ENCODE assay signal across 16 cellular contexts in genomic region chr1:190759807-190760206, GRCh38.
DNase-seq lines count a peak whose midpoint lies in the region; ATAC-seq and TF ChIP-seq lines count a peak whose summit lies in the region.
"Had no signal": no experiment of that assay in that cellular context is flagged by ENCODE, and none has a peak within 500 bp of the region (broad histone marks: within the 10 kb centered on the region; RNA-seq: fewer than 3 reads in every experiment).

No MANE protein-coding gene starts in this region.

- no peak overlapping the region for H3K27ac Mint-ChIP-seq in MCF 10A (ENCODE audit: low read depth, unreplicated experiment)
- no peak overlapping the region for H3K27ac Mint-ChIP-seq in CD4-positive, alpha-beta T cell
- H3K27ac Mint-ChIP-seq: stimulated activated effector memory CD8-positive, alpha-beta T cell treated with anti-CD3 and anti-CD28 coated beads, Interleukin-12 subunit alpha, Interleukin-12 subunit beta, amount 100 ng/mL, for 72 hours had no signal

- no peaks in the 10 kb centered on the region for H3K9me3 Mint-ChIP-seq in MCF 10A (ENCODE audit: unreplicated experiment)
- H3K9me3 Mint-ChIP-seq in CD4-positive, alpha-beta T cell = peaks cover 19% of the 10 kb centered on the region

- ATAC-seq in GM18909 (IDR thresholded peaks at IDR 0.05; ENCODE audit: poor library complexity, unreplicated experiment) = peak; percentile 89
- ATAC-seq in HG02678 (IDR thresholded peaks at IDR 0.05; ENCODE audit: unreplicated experiment) = peak; percentile 91
- ATAC-seq in HG03521 (IDR thresholded peaks at IDR 0.05; ENCODE audit: unreplicated experiment) = peak; percentile 93
- no peak for ATAC-seq in CD4-positive, alpha-beta T cell (ENCODE audit: poor library complexity)
- ATAC-seq: stimulated activated effector memory CD8-positive, alpha-beta T cell treated with anti-CD3 and anti-CD28 coated beads, Interleukin-12 subunit alpha, Interleukin-12 subunit beta, amount 100 ng/mL, for 72 hours had no signal

- H3K4me3 Mint-ChIP-seq in MCF 10A (ENCODE audit: unreplicated experiment) = no peak overlapping the region
- H3K4me3 Mint-ChIP-seq in CD4-positive, alpha-beta T cell = no peak overlapping the region
- H3K4me3 Mint-ChIP-seq: stimulated activated effector memory CD8-positive, alpha-beta T cell treated with anti-CD3 and anti-CD28 coated beads, Interleukin-12 subunit alpha, Interleukin-12 subunit beta, amount 100 ng/mL, for 72 hours had no signal

- no peak for TF ChIP-seq CTCF in MCF 10A (IDR thresholded peaks at IDR 0.05; ENCODE audit: unreplicated experiment)
- TF ChIP-seq CTCF in CD4-positive, alpha-beta T cell (IDR thresholded peaks at IDR 0.05) = no peak

- intact Hi-C loops in MCF 10A (cut with micrococcal nuclease) = loop anchor here (10.0 kb wide), 1 partner anchor 1685 kb away; no protein-coding TSS in a partner anchor
- intact Hi-C loops in CD4-positive, alpha-beta T cell (cut with DNase I, micrococcal nuclease) = no loop called here

- H3K27me3 ChIP-seq in CD4-positive, alpha-beta T cell (ENCODE audit: control insufficient read depth, insufficient read depth, low read length) = no peaks in the 10 kb centered on the region

- POLR2A ChIA-PET in MCF 10A (lab: Yijun Ruan, JAX) = interaction anchor here (0.7 kb wide), 1 partner anchor 564 kb away, joined by 3 read pairs; no protein-coding TSS in a partner anchor
- POLR2A ChIA-PET in CD4-positive, alpha-beta T cell (lab: Charles Lee) = no interaction called here

- H3K27ac ChIP-seq in CD4-positive, alpha-beta T cell (ENCODE audit: low read depth, low read length) = no peak overlapping the region
- H3K27ac ChIP-seq: WERI-Rb-1 had no signal

- no peaks in the 10 kb centered on the region for H3K9me3 ChIP-seq in CD4-positive, alpha-beta T cell (ENCODE audit: control insufficient read depth, low read length)

- peak; percentile 5 for DNase-seq in globus pallidus (ENCODE audit: low spot score)
- DNase-seq in HuH-7 (ENCODE audit: low spot score) = no peak
- DNase-seq in MCF 10A (ENCODE audit: unreplicated experiment) = no peak
- no peak for DNase-seq in NCI-H446 treated with DMSO at 0.1 percent for 48 hours (lab: John Stamatoyannopoulos, UW)
- no peak for DNase-seq in CD4-positive, alpha-beta T cell
- DNase-seq: dermis blood vessel endothelial cell, DMS 273 treated with DMSO at 0.1 percent for 48 hours, hypothalamus, Kasumi-1, NCI-H82, small intestine, WERI-Rb-1 had no signal

- CTCF ChIA-PET in MCF 10A (lab: Yijun Ruan, JAX) = interaction anchor here (0.6 kb wide), 1 partner anchor 1418 kb away, joined by 4 read pairs; no protein-coding TSS in a partner anchor
- CTCF ChIA-PET in CD4-positive, alpha-beta T cell (lab: Charles Lee) = no interaction called here

- peaks cover 7% of the 10 kb centered on the region for H3K4me1 Mint-ChIP-seq in MCF 10A (ENCODE audit: insufficient read depth, unreplicated experiment)
- H3K4me1 Mint-ChIP-seq in CD4-positive, alpha-beta T cell (ENCODE audit: low read depth) = no peaks in the 10 kb centered on the region
- H3K4me1 Mint-ChIP-seq: stimulated activated effector memory CD8-positive, alpha-beta T cell treated with anti-CD3 and anti-CD28 coated beads, Interleukin-12 subunit alpha, Interleukin-12 subunit beta, amount 100 ng/mL, for 72 hours had no signal

- no peaks in the 10 kb centered on the region for H3K36me3 Mint-ChIP-seq in MCF 10A (ENCODE audit: insufficient read depth, unreplicated experiment)
- no peaks in the 10 kb centered on the region for H3K36me3 Mint-ChIP-seq in CD4-positive, alpha-beta T cell (ENCODE audit: low read depth)
- H3K36me3 Mint-ChIP-seq: stimulated activated effector memory CD8-positive, alpha-beta T cell treated with anti-CD3 and anti-CD28 coated beads, Interleukin-12 subunit alpha, Interleukin-12 subunit beta, amount 100 ng/mL, for 72 hours had no signal

- BruUV-seq in MCF 10A (replicated peaks; lab: Mats Ljungman, UMichigan) = no TSS peak

- no peaks in the 10 kb centered on the region for H3K27me3 Mint-ChIP-seq in MCF 10A (ENCODE audit: insufficient read depth, unreplicated experiment)
- no peaks in the 10 kb centered on the region for H3K27me3 Mint-ChIP-seq in CD4-positive, alpha-beta T cell
